Comparison of ENCODE assay signal across 27 cellular contexts in the genomic region with DNA sequence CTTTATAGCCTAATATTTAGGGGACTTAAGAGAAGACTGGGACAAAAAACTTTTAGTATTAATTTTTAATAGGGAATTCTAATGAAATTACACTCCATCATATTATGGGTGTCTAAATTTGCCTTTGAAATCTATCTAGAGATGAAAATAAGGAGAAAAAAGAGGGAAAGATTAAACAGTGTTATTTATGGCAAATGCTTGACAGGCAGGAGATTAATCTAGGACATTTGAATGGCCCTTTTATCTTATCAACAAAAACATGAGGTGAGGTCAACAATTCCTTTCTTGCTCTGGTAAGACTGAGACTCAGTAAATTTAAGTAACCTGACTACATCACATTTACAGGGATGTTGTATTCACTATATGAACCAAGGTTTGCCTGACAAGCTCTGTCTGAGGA.
DNase-seq lines count a peak whose midpoint lies in the region; ATAC-seq, FAIRE-seq and TF ChIP-seq lines count a peak whose summit lies in the region.
"Had no signal": no experiment of that assay in that cellular context is flagged by ENCODE, and none has a peak within 500 bp of the region (broad histone marks: within the 10 kb centered on the region; RNA-seq: fewer than 3 reads in every experiment).

No MANE protein-coding gene starts in this region.

- DNase-seq in cardiac muscle cell (ENCODE audit: low read depth in 1 of 2, low spot score in 1 of 2) (no peak), cardiac septum (ENCODE audit: low spot score) (no peak), OCI-M1 (lab: John Stamatoyannopoulos, UW) (peak; percentile 7), K562 (ENCODE audit: extremely low read depth in 1 of 4, low spot score in 3 of 4) (peak in 2 of 4 experiments; percentile 14 to 25), nucleus accumbens (lab: John Stamatoyannopoulos, UW) (no peak), testis (no peak)
- DNase-seq: 8988T; ACHN; BE2C; C1 segment of cervical spinal cord; CD4-positive, alpha-beta memory T cell; CD4-positive, CD25-positive, alpha-beta regulatory T cell; CD8-positive, alpha-beta memory T cell; COR-L47; DMS 273 treated with DMSO at 0.1 percent for 48 hours; DMS153; DMS53; DMS79; DND-41; EL; GDM1 had no signal

- TF ChIP-seq POLR2A in K562 (conservative IDR thresholded peaks at IDR 0.05) (no peak), testis (IDR thresholded peaks at IDR 0.05) (no peak)

- H3K27me3 ChIP-seq in cardiac muscle cell (no peaks in the 10 kb centered on the region), K562 (ENCODE audit: control insufficient read depth in 2 of 2, insufficient read depth in 2 of 2, low read length in 2 of 2) (no peaks in the 10 kb centered on the region), testis (no peaks in the 10 kb centered on the region)
- H3K27me3 ChIP-seq: BE2C, BLaER1 had no signal

- no peak overlapping the region for H3K4me2 ChIP-seq in K562 (ENCODE audit: insufficient read depth, low read length)
- H3K4me2 ChIP-seq: BLaER1 had no signal

- TF ChIP-seq EP300 in K562 (IDR thresholded peaks at IDR 0.05; ENCODE audit: low read length), result no peak

- POLR2A ChIA-PET in K562 (lab: Yijun Ruan, JAX), result interaction anchor here (0.8 kb wide), 1 partner anchor 11 kb away, joined by 3 read pairs; no protein-coding TSS in a partner anchor

- H4K20me1 ChIP-seq in K562 (replicated peaks; ENCODE audit: control insufficient read depth, insufficient read depth, low read length), result no peaks in the 10 kb centered on the region
- H4K20me1 ChIP-seq: BLaER1 had no signal

- CTCF ChIA-PET in K562 (lab: Yijun Ruan, JAX; ENCODE audit: low intra/inter-chr PET ratio), result no interaction called here

- peaks cover 11% of the 10 kb centered on the region for H3K4me1 ChIP-seq in cardiac muscle cell (ENCODE audit: low read depth)
- no peaks in the 10 kb centered on the region; a peak in 1 of 5 replicates for H3K4me1 ChIP-seq in K562 (replicated peaks in 1 of 2; ENCODE audit: control insufficient read depth in 2 of 2, insufficient read depth in 2 of 2, low read length in 2 of 2)
- H3K4me1 ChIP-seq in testis, result no peaks in the 10 kb centered on the region
- H3K4me1 ChIP-seq: BE2C, BLaER1 had no signal

- no peaks in the 10 kb centered on the region for H3K79me2 ChIP-seq in K562 (ENCODE audit: control insufficient read depth, insufficient read depth, low read length)

- ATAC-seq in K562, result no peak; the same call in 2 of the 3 replicates
- ATAC-seq in HG03045 (IDR thresholded peaks at IDR 0.05; ENCODE audit: unreplicated experiment), result no peak
- ATAC-seq: GM12878 had no signal

- H3K27ac ChIP-seq in cardiac muscle cell, result peak overlapping the region; percentile 39
- H3K27ac ChIP-seq in K562 (ENCODE audit: extremely low read depth, low read depth, low read length), result no peak overlapping the region
- no peak overlapping the region for H3K27ac ChIP-seq in testis
- H3K27ac ChIP-seq: BLaER1 had no signal

- in situ Hi-C loops in K562 (cut with MboI), result no loop called here

- no peaks in the 10 kb centered on the region for H3K9me3 ChIP-seq in cardiac muscle cell (ENCODE audit: low read depth)
- H3K9me3 ChIP-seq in K562 (replicated peaks; ENCODE audit: control insufficient read depth, insufficient read depth, low read depth, low read length), result no peaks in the 10 kb centered on the region; the same call in 1 of the 2 replicates
- no peaks in the 10 kb centered on the region for H3K9me3 ChIP-seq in testis
- H3K9me3 ChIP-seq: BE2C, BLaER1 had no signal

- TF ChIP-seq CTCF in cardiac muscle cell (IDR thresholded peaks at IDR 0.05; ENCODE audit: low read depth, low read length) (no peak), K562 (IDR thresholded peaks at IDR 0.05 in 2 of 3, conservative IDR thresholded peaks at IDR 0.05 in 1 of 3; ENCODE audit: insufficient read depth in 2 of 3, low read depth in 1 of 3, low read length in 3 of 3) (no peak), testis (IDR thresholded peaks at IDR 0.05) (no peak)

- no peak overlapping the region for H3K9ac ChIP-seq in K562 (ENCODE audit: insufficient read depth in 1 of 2, low read depth in 2 of 2, low read length in 2 of 2)
- H3K9ac ChIP-seq: BLaER1 had no signal

- TF ChIP-seq RAD21 in K562 (CRISPR knock-in tag; conservative IDR thresholded peaks at IDR 0.05 in 1 of 2, IDR thresholded peaks at IDR 0.05 in 1 of 2), result no peak

- no peaks in the 10 kb centered on the region for H3K9me1 ChIP-seq in K562 (ENCODE audit: control insufficient read depth, insufficient read depth, low read length)

- H3K4me3 ChIP-seq in cardiac muscle cell (no peak overlapping the region), K562 (no peak overlapping the region), testis (no peak overlapping the region)
- H3K4me3 ChIP-seq: BLaER1, GM12878 had no signal

- FAIRE-seq in K562 (lab: Jason Lieb, UNC), result peak; percentile 37
- FAIRE-seq: A204.1, GM12878, GM12892, GM18507 had no signal

- BruUV-seq in K562 (replicated peaks; lab: Mats Ljungman, UMichigan), result no TSS peak

- H3K36me3 ChIP-seq in cardiac muscle cell (no peaks in the 10 kb centered on the region), K562 (ENCODE audit: control insufficient read depth, insufficient read depth, low read length) (no peaks in the 10 kb centered on the region), testis (ENCODE audit: low read depth, missing control alignments) (no peaks in the 10 kb centered on the region)
- H3K36me3 ChIP-seq: BE2C, BLaER1 had no signal

- intact Hi-C loops in cardiac septum (cut with DNase I), result no loop called here
- intact Hi-C loops in K562 (cut with micrococcal nuclease), result no loop called here
- intact Hi-C loops in testis (cut with DNase I; ENCODE audit: low total_unique reads), result no loop called here

- H2AFZ ChIP-seq in K562 (ENCODE audit: low read depth, low read length), result no peak overlapping the region

TF ChIP-seq in K562, 482 proteins besides CTCF, POLR2A, EP300 and RAD21 (continues in another document):
- TF ChIP-seq DPF2 (IDR thresholded peaks at IDR 0.05), result no peak
- peak; percentile 36 for TF ChIP-seq TCF3 (CRISPR knock-in tag; IDR thresholded peaks at IDR 0.05)
- TF ChIP-seq NFXL1 (CRISPR knock-in tag; IDR thresholded peaks at IDR 0.05), result no peak
- TF ChIP-seq SMARCE1 (IDR thresholded peaks at IDR 0.05), result peak; percentile 35; the same call in 1 of the 2 replicates
- TF ChIP-seq NR2C2 (CRISPR knock-in tag; IDR thresholded peaks at IDR 0.05), result no peak
- no peak for TF ChIP-seq NR2C2 (tag; IDR thresholded peaks at IDR 0.05)
